Comparison of ENCODE assay signal across 9 cellular contexts in the genomic region with DNA sequence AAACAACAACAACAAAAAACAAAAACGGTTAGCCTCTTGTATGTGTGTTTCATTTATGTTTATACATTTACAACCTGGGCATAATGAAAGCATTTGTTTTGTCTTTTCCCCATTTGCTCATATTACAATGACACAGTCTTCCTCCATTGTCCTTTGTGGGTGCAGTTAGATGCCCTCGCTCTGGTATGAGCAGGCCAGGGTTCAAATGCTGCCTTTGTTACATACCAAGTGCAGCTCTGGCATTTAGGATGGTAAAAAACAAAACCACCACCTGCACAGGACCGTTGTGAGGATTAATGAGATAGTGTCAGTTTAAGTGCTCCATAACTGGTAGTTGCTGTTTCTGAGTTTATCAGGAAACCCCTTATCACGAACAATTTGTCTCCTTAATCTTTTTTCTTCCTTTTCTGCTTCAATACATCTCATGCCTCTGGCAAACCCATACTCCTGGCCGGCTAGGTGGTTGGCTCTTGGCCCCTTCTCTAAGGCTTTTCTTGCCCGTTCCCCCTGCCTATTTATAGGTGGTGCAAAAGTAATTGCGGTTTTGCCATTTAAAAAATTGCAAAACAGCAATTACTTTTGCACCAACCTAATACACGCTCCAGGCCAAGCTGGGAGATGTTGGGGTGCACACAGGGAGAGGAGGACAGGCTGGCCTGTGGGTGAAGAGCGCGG. TPM values are rescaled to one million over a fixed set of nuclear protein-coding genes. Genes with fewer than 3 reads are reported as not detected.
DNase-seq lines count a peak whose midpoint lies in the region; ATAC-seq, FAIRE-seq and TF ChIP-seq lines count a peak whose summit lies in the region.
"Had no signal": no experiment of that assay in that cellular context is flagged by ENCODE, and none has a peak within 500 bp of the region (broad histone marks: within the 10 kb centered on the region; RNA-seq: fewer than 3 reads in every experiment).

No MANE protein-coding gene starts in this region.

- no peak for FAIRE-seq in kidney (lab: Jason Lieb, UNC)

- peak overlapping the region; percentile 68 for H3K4me3 Mint-ChIP-seq in T-helper 2 cell treated with Interferon-gamma antibody and Interleukin-4, amounts not matched to agents 5 μg/mL and 100 μg/mL, for 36 hours

- TF ChIP-seq CTCF in kidney (IDR thresholded peaks at IDR 0.05; ENCODE audit: borderline replicate concordance, extremely low read depth, insufficient read depth), result no peak

- H3K4me1 ChIP-seq in adipocyte (ENCODE audit: control insufficient read depth, insufficient read depth, low read length) (peaks cover 8% of the 10 kb centered on the region), kidney (ENCODE audit: control insufficient read depth in 1 of 2, insufficient read depth in 1 of 2, low read depth in 1 of 2, low read length in 2 of 2) (peaks cover 5 to 10% of the 10 kb centered on the region in 2 donors), stomach smooth muscle (ENCODE audit: control insufficient read depth, insufficient read depth, low read length) (peaks cover 7% of the 10 kb centered on the region)

- H3K27me3 ChIP-seq in adipocyte (replicated peaks; ENCODE audit: control insufficient read depth, insufficient read depth, low read length) (no peaks in the 10 kb centered on the region), stomach smooth muscle (ENCODE audit: control insufficient read depth in 1 of 2, insufficient read depth in 2 of 2, low read length in 2 of 2) (no peaks in the 10 kb centered on the region)

- no peaks in the 10 kb centered on the region for H3K36me3 ChIP-seq in adipocyte (ENCODE audit: control insufficient read depth, insufficient read depth, low read length, severe bottlenecking)
- H3K36me3 ChIP-seq in kidney (ENCODE audit: control insufficient read depth in 1 of 2, insufficient read depth in 2 of 2, low read length in 2 of 2), result no peaks in the 10 kb centered on the region
- no peaks in the 10 kb centered on the region for H3K36me3 ChIP-seq in stomach smooth muscle (ENCODE audit: control insufficient read depth in 2 of 2, insufficient read depth in 2 of 2, low read length in 2 of 2)

- no peaks in the 10 kb centered on the region for H3K9me3 Mint-ChIP-seq in T-helper 2 cell treated with Interferon-gamma antibody and Interleukin-4, amounts not matched to agents 5 μg/mL and 100 μg/mL, for 36 hours

- no peaks in the 10 kb centered on the region for H3K27me3 Mint-ChIP-seq in T-helper 2 cell treated with Interferon-gamma antibody and Interleukin-4, amounts not matched to agents 5 μg/mL and 100 μg/mL, for 36 hours (ENCODE audit: low read depth)

- intact Hi-C loops in kidney (cut with DNase I), result no loop called here

- DNase-seq in T-helper 2 cell treated with Interferon-gamma antibody and Interleukin-4, amounts not matched to agents 5 μg/mL and 100 μg/mL, for 36 hours (ENCODE audit: low spot score), result no peak
- DNase-seq in T-helper 2 cell (no peak), adipocyte (ENCODE audit: low read depth) (no peak), kidney (no peak), occipital lobe (lab: John Stamatoyannopoulos, UW) (no peak), NCI-H2029 treated with DMSO at 0.1 percent for 48 hours (lab: John Stamatoyannopoulos, UW) (no peak)
- DNase-seq: HCEC 1CT had no signal

- H3K27ac Mint-ChIP-seq in T-helper 2 cell treated with Interferon-gamma antibody and Interleukin-4, amounts not matched to agents 5 μg/mL and 100 μg/mL, for 36 hours, result no peak overlapping the region

- H3K4me3 ChIP-seq in adipocyte (ENCODE audit: low read length), result peak overlapping the region; percentile 80
- peak overlapping the region; percentile 74 to 76 for H3K4me3 ChIP-seq in kidney (ENCODE audit: low read length in 2 of 2)
- H3K4me3 ChIP-seq in stomach smooth muscle (ENCODE audit: low read length in 2 of 2), result peak overlapping the region; percentile 65 to 82

- peaks cover 8% of the 10 kb centered on the region for H3K4me1 Mint-ChIP-seq in T-helper 2 cell treated with Interferon-gamma antibody and Interleukin-4, amounts not matched to agents 5 μg/mL and 100 μg/mL, for 36 hours (ENCODE audit: low read depth)

- H3K36me3 Mint-ChIP-seq in T-helper 2 cell treated with Interferon-gamma antibody and Interleukin-4, amounts not matched to agents 5 μg/mL and 100 μg/mL, for 36 hours (ENCODE audit: low read depth), result peaks cover 3% of the 10 kb centered on the region

- H3K27ac ChIP-seq in kidney (ENCODE audit: low read depth in 2 of 2, low read length in 2 of 2) (no peak overlapping the region), stomach smooth muscle (ENCODE audit: low read length) (no peak overlapping the region)

- no peaks in the 10 kb centered on the region for H3K9me3 ChIP-seq in adipocyte (ENCODE audit: control insufficient read depth, low read length)
- H3K9me3 ChIP-seq in kidney (ENCODE audit: control insufficient read depth in 1 of 2, low read length in 2 of 2), result no peaks in the 10 kb centered on the region
- H3K9me3 ChIP-seq in stomach smooth muscle (ENCODE audit: control insufficient read depth in 2 of 2, low read length in 2 of 2), result no peaks in the 10 kb centered on the region

- no peak for ATAC-seq in HG02642 (IDR thresholded peaks at IDR 0.05; ENCODE audit: poor library complexity, unreplicated experiment)

- peak overlapping the region; percentile 77 for H3K9ac ChIP-seq in adipocyte (ENCODE audit: low read length)
- peak overlapping the region in 1 of 2 donors; percentile 73 for H3K9ac ChIP-seq in kidney (ENCODE audit: low read length in 2 of 2)
- H3K9ac ChIP-seq in stomach smooth muscle (ENCODE audit: low read length in 2 of 2), result peak overlapping the region; percentile 54 to 84

RNA-seq across cellular contexts. Expression of gene TMEM225B, which starts 18.6 kb away (rescaled TPM):
- total RNA-seq in kidney (2.6 TPM), occipital lobe (not detected)
- 1.6 TPM for polyA plus RNA-seq in kidney (ENCODE audit: insufficient read depth, low read depth, low replicate concordance)

RNA-seq across cellular contexts. Expression of gene ZNF655, which starts 21.0 kb away (rescaled TPM):
- total RNA-seq in kidney (66.8 TPM), occipital lobe (79.1 TPM)
- 30.4 TPM for polyA plus RNA-seq in kidney (ENCODE audit: insufficient read depth, low read depth, low replicate concordance)

RNA-seq across cellular contexts. Expression of gene FAM200A, which starts 27.5 kb away (rescaled TPM):
- total RNA-seq in kidney, result 6.8 TPM
- 6.9 TPM for polyA plus RNA-seq in kidney (ENCODE audit: insufficient read depth, low read depth, low replicate concordance)
- 18.9 TPM for total RNA-seq in occipital lobe

RNA-seq across cellular contexts. Expression of gene ZSCAN25, which starts 37.3 kb away (rescaled TPM):
- total RNA-seq in kidney (20.4 TPM), occipital lobe (18.4 TPM)
- polyA plus RNA-seq in kidney (ENCODE audit: insufficient read depth, low read depth, low replicate concordance), result 4.7 TPM
